Comparison of ENCODE assay signal across 12 cellular contexts in genomic region chr10:124792998-124793352, GRCh38. TPM values are rescaled to one million over a fixed set of nuclear protein-coding genes. Genes with fewer than 3 reads are reported as not detected.
DNase-seq lines count a peak whose midpoint lies in the region; ATAC-seq and TF ChIP-seq lines count a peak whose summit lies in the region.
"Had no signal": no experiment of that assay in that cellular context is flagged by ENCODE, and none has a peak within 500 bp of the region (broad histone marks: within the 10 kb centered on the region; RNA-seq: fewer than 3 reads in every experiment).

No MANE protein-coding gene starts in this region.

- H3K27me3 Mint-ChIP-seq in CD8-positive, alpha-beta T cell (ENCODE audit: low read depth) = peaks cover 2% of the 10 kb centered on the region
- H3K27me3 Mint-ChIP-seq in HFFc6 (ENCODE audit: insufficient read depth) (peaks cover 3% of the 10 kb centered on the region), nephron progenitor cell (ENCODE audit: low read depth, poor library complexity) (peaks cover 2% of the 10 kb centered on the region)
- no peaks in the 10 kb centered on the region for H3K27me3 Mint-ChIP-seq in activated naive CD8-positive, alpha-beta T cell treated with anti-CD3 and anti-CD28 coated beads for 36 hours

- H3K27ac ChIP-seq in CD8-positive, alpha-beta T cell (ENCODE audit: low read depth, low read length) = no peak overlapping the region
- H3K27ac ChIP-seq: ovary had no signal

- peaks cover 11% of the 10 kb centered on the region for H3K4me1 ChIP-seq in CD8-positive, alpha-beta T cell (ENCODE audit: insufficient read depth, low read length)

- POLR2A ChIA-PET in CD8-positive, alpha-beta T cell (lab: Charles Lee) = interaction anchor here (1.9 to 2.0 kb wide), 2 partner anchors 9 to 124 kb away, joined by 9 to 14 read pairs; partner anchors contain the start of gene ABRAXAS2

- no peak overlapping the region for H3K4me3 ChIP-seq in CD8-positive, alpha-beta T cell (ENCODE audit: low read depth, low read length)

- intact Hi-C loops in CD8-positive, alpha-beta T cell (cut with DNase I, micrococcal nuclease) = loop anchor here in 1 of 2 experiments (5.0 to 10.0 kb wide), 2 partner anchors 376 to 1918 kb away; partner anchors contain the start of genes FAM24B and OAT

- CTCF ChIA-PET in CD8-positive, alpha-beta T cell (lab: Charles Lee) = interaction anchor here (1.3 kb wide), 1 partner anchor 74 kb away, joined by 3 read pairs; no protein-coding TSS in a partner anchor

- H3K27me3 ChIP-seq in CD8-positive, alpha-beta T cell (ENCODE audit: insufficient read depth, low read length) = no peaks in the 10 kb centered on the region
- H3K27me3 ChIP-seq: ovary had no signal

- H3K36me3 Mint-ChIP-seq in CD8-positive, alpha-beta T cell = peaks cover 14% of the 10 kb centered on the region
- H3K36me3 Mint-ChIP-seq in HFFc6 (ENCODE audit: low read depth) = peaks cover 9% of the 10 kb centered on the region
- peaks cover 10% of the 10 kb centered on the region for H3K36me3 Mint-ChIP-seq in activated naive CD8-positive, alpha-beta T cell treated with anti-CD3 and anti-CD28 coated beads for 36 hours
- H3K36me3 Mint-ChIP-seq in nephron progenitor cell (ENCODE audit: low read depth) = peaks cover 15% of the 10 kb centered on the region

- ATAC-seq in CD8-positive, alpha-beta T cell = no peak

- no peak for TF ChIP-seq CTCF in CD8-positive, alpha-beta T cell (IDR thresholded peaks at IDR 0.05)
- TF ChIP-seq CTCF in HFFc6 (IDR thresholded peaks at IDR 0.05) (no peak), nephron progenitor cell (IDR thresholded peaks at IDR 0.05) (no peak)

- no peaks in the 10 kb centered on the region for H3K9me3 Mint-ChIP-seq in CD8-positive, alpha-beta T cell
- H3K9me3 Mint-ChIP-seq in HFFc6 (no peaks in the 10 kb centered on the region), nephron progenitor cell (peaks cover 3% of the 10 kb centered on the region)
- no peaks in the 10 kb centered on the region for H3K9me3 Mint-ChIP-seq in activated naive CD8-positive, alpha-beta T cell treated with anti-CD3 and anti-CD28 coated beads for 36 hours

- H3K27ac Mint-ChIP-seq in CD8-positive, alpha-beta T cell = peak overlapping the region; percentile 80
- H3K27ac Mint-ChIP-seq in HFFc6 (peak overlapping the region; percentile 48), nephron progenitor cell (peak overlapping the region; percentile 62)
- peak overlapping the region; percentile 96 for H3K27ac Mint-ChIP-seq in activated naive CD8-positive, alpha-beta T cell treated with anti-CD3 and anti-CD28 coated beads for 36 hours

- H3K36me3 ChIP-seq in CD8-positive, alpha-beta T cell (ENCODE audit: insufficient read depth, low read length) = peaks cover 3% of the 10 kb centered on the region
- H3K36me3 ChIP-seq: ovary had no signal

- H3K4me3 Mint-ChIP-seq in CD8-positive, alpha-beta T cell = peak overlapping the region; percentile 98
- peak overlapping the region; percentile 94 for H3K4me3 Mint-ChIP-seq in HFFc6
- H3K4me3 Mint-ChIP-seq in activated naive CD8-positive, alpha-beta T cell treated with anti-CD3 and anti-CD28 coated beads for 36 hours = peak overlapping the region; percentile 97
- H3K4me3 Mint-ChIP-seq in nephron progenitor cell = peak overlapping the region; percentile 95

- DNase-seq in CD8-positive, alpha-beta T cell = no peak
- DNase-seq in HFFc6 (no peak), nephron progenitor cell (no peak), occipital lobe (lab: John Stamatoyannopoulos, UW) (no peak), NCI-H1048 (lab: John Stamatoyannopoulos, UW) (no peak), amniotic stem cell (lab: John Stamatoyannopoulos, UW) (no peak), NCI-H2171 (lab: John Stamatoyannopoulos, UW) (no peak)
- no peak for DNase-seq in activated naive CD8-positive, alpha-beta T cell treated with anti-CD3 and anti-CD28 coated beads for 36 hours
- DNase-seq: activated gamma-delta T cell, NCI-H2227 treated with DMSO at 0.1 percent for 48 hours, SW 1271 had no signal

- H3K4me1 Mint-ChIP-seq in CD8-positive, alpha-beta T cell (ENCODE audit: low read depth) = peaks cover 24% of the 10 kb centered on the region
- H3K4me1 Mint-ChIP-seq in HFFc6 (ENCODE audit: low read depth) (peaks cover 7% of the 10 kb centered on the region), nephron progenitor cell (peaks cover 29% of the 10 kb centered on the region)
- H3K4me1 Mint-ChIP-seq in activated naive CD8-positive, alpha-beta T cell treated with anti-CD3 and anti-CD28 coated beads for 36 hours = peaks cover 11% of the 10 kb centered on the region

- no peaks in the 10 kb centered on the region for H3K9me3 ChIP-seq in CD8-positive, alpha-beta T cell (ENCODE audit: low read length)
- H3K9me3 ChIP-seq: ovary had no signal

RNA-seq across cellular contexts. Expression of gene EEF1AKMT2, which starts 1.3 kb away (rescaled TPM):
- 10 to 100 TPM; 13.8 to 13.9 TPM for total RNA-seq in CD8-positive, alpha-beta T cell
- 10 to 100 TPM; 15.8 to 19.5 (median 17.7) TPM for total RNA-seq in HFFc6 (2021; fragmentation: NEBNext Ultra II Directional; extraction: Animal tissue kit (Norgen Biotek cat#: 25700))
- total RNA-seq in activated naive CD8-positive, alpha-beta T cell treated with anti-CD3 and anti-CD28 coated beads for 36 hours = 10 to 100 TPM; 19.3 to 19.6 TPM
- total RNA-seq in occipital lobe = 53.8 TPM

RNA-seq across cellular contexts. Expression of gene ABRAXAS2, which starts 8.6 kb away (rescaled TPM):
- 1 to 10 TPM; 7.8 to 8.1 TPM for total RNA-seq in CD8-positive, alpha-beta T cell
- 10 to 100 TPM; 17.3 to 20.6 (median 18.6) TPM for total RNA-seq in HFFc6 (2021; fragmentation: NEBNext Ultra II Directional; extraction: Animal tissue kit (Norgen Biotek cat#: 25700))
- total RNA-seq in activated naive CD8-positive, alpha-beta T cell treated with anti-CD3 and anti-CD28 coated beads for 36 hours = 10 to 100 TPM; 20.3 to 21.1 TPM
- 18.9 TPM for total RNA-seq in occipital lobe

RNA-seq across cellular contexts. Expression of gene FAM53B, which starts 48.8 kb away (rescaled TPM):
- total RNA-seq in CD8-positive, alpha-beta T cell = 10 to 100 TPM; 51.9 to 57.1 TPM
- 10 to 100 TPM in 5 of 6 experiments, 1 to 10 TPM in 1; 9.3 to 10.6 (median 10.4) TPM for total RNA-seq in HFFc6 (2021; fragmentation: NEBNext Ultra II Directional; extraction: Animal tissue kit (Norgen Biotek cat#: 25700))
- total RNA-seq in activated naive CD8-positive, alpha-beta T cell treated with anti-CD3 and anti-CD28 coated beads for 36 hours = 1 to 10 TPM; 8.7 to 9.6 TPM
- 35.1 TPM for total RNA-seq in occipital lobe
